Comparison of ENCODE assay signal across 1 cellular context in the genomic region with DNA sequence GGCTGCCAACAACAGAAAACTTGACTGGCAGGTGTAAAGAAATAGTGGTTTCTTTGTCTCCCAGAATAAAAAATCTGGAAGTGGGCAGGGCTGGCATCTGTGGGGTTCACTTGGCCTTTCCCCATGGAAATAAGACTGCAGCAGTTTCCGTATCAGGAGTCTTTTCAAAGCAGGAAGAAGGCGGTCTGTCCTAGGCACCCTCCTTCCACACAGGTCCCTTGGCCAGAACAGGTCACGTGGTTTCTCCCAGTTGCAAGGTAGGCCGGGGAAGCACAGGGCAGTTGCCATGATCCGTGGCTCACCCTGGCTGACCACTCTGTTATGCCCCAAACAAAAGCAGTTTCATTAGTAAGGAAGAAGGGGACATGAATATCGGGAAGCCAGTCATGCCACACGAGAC.
TF ChIP-seq lines count a peak whose summit lies in the region.

No MANE protein-coding gene starts in this region.

TF ChIP-seq in H1, 55 proteins besides CTCF, POLR2A, EP300 and RAD21:
- TF ChIP-seq ZNF274 (IDR thresholded peaks at IDR 0.05; ENCODE audit: borderline replicate concordance, extremely low read depth, low read length) (no peak), TBP (IDR thresholded peaks at IDR 0.05; ENCODE audit: low read depth, low read length) (no peak), YY1 (IDR thresholded peaks at IDR 0.05; ENCODE audit: low read depth, low read length) (no peak), PHF8 (conservative IDR thresholded peaks at IDR 0.05; ENCODE audit: low read depth, low read length) (no peak), SIN3A (conservative IDR thresholded peaks at IDR 0.05 in 1 of 2, IDR thresholded peaks at IDR 0.05 in 1 of 2; ENCODE audit: low read depth in 1 of 2, low read length in 2 of 2) (no peak), MAFK (IDR thresholded peaks at IDR 0.05; ENCODE audit: low read depth, low read length) (no peak), SAP30 (IDR thresholded peaks at IDR 0.05; ENCODE audit: insufficient read depth, insufficient replicate concordance, low read length) (no peak), CEBPB (IDR thresholded peaks at IDR 0.05; ENCODE audit: low read depth, low read length) (no peak), BRCA1 (IDR thresholded peaks at IDR 0.05; ENCODE audit: low read depth, low read length) (no peak), GTF2F1 (IDR thresholded peaks at IDR 0.05; ENCODE audit: borderline replicate concordance, low read depth, low read length) (no peak)
